12 cellular contexts compared by ENCODE assay signal in the genomic region with DNA sequence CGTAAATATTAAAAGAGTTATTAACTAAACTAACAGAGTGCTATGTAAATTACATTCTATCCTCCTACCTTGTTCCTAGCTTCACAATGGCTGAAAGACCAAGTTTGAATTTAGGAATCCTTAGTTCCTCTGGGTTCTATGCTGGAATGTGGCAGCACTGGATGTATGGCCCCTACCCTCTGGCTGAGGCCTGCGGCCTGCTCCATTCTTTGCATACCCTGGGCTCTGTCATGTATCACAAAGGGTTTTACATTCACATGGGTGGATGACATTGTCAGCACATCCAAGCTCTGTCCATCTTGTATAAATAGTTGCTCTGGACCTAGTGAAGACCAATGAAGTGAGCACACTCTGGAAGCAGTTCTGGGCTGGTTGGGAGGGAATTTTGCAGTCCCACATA. TPM values are rescaled to one million over a fixed set of nuclear protein-coding genes. Genes with fewer than 3 reads are reported as not detected.
DNase-seq lines count a peak whose midpoint lies in the region; ATAC-seq and TF ChIP-seq lines count a peak whose summit lies in the region.
"Had no signal": no experiment of that assay in that cellular context is flagged by ENCODE, and none has a peak within 500 bp of the region (broad histone marks: within the 10 kb centered on the region; RNA-seq: fewer than 3 reads in every experiment).

No MANE protein-coding gene starts in this region.

- CTCF ChIA-PET in activated CD4-positive, alpha-beta memory T cell treated with anti-CD3 and anti-CD28 coated beads, Interleukin-2, amount 10 ng/mL, durations not matched to agents 7 days and 5 days (lab: Charles Lee): no interaction called here

- no peak overlapping the region for H3K23ac ChIP-seq in mesendoderm (ENCODE audit: low read length)

- no peaks in the 10 kb centered on the region for H3K79me2 ChIP-seq in mesendoderm (ENCODE audit: control insufficient read depth, insufficient read depth, low read length)

- no peaks in the 10 kb centered on the region for H3K4me1 Mint-ChIP-seq in activated CD4-positive, alpha-beta memory T cell treated with anti-CD3 and anti-CD28 coated beads, Interleukin-2, amount 10 ng/mL, durations not matched to agents 7 days and 5 days
- no peaks in the 10 kb centered on the region for H3K4me1 Mint-ChIP-seq in type B pancreatic cell (ENCODE audit: unreplicated experiment)
- H3K4me1 Mint-ChIP-seq: B cell; CD4-positive, alpha-beta memory T cell had no signal

- H3K9ac ChIP-seq in mesendoderm (ENCODE audit: low read length): no peak overlapping the region

- H3K27me3 ChIP-seq in mesendoderm (ENCODE audit: insufficient read depth, low read length, poor library complexity) (no peaks in the 10 kb centered on the region), adrenal gland (no peaks in the 10 kb centered on the region)

- no peak overlapping the region for H3K4me3 Mint-ChIP-seq in activated CD4-positive, alpha-beta memory T cell treated with anti-CD3 and anti-CD28 coated beads, Interleukin-2, amount 10 ng/mL, durations not matched to agents 7 days and 5 days
- no peak overlapping the region for H3K4me3 Mint-ChIP-seq in type B pancreatic cell
- H3K4me3 Mint-ChIP-seq: B cell; CD4-positive, alpha-beta memory T cell had no signal

- H2BK15ac ChIP-seq in mesendoderm (replicated peaks; ENCODE audit: low read depth): no peak overlapping the region

- no peaks in the 10 kb centered on the region for H3K9me3 ChIP-seq in adrenal gland (replicated peaks in 1 of 3)

- TF ChIP-seq POLR2A in adrenal gland (IDR thresholded peaks at IDR 0.05): no peak

- H3K9me3 Mint-ChIP-seq in activated CD4-positive, alpha-beta memory T cell treated with anti-CD3 and anti-CD28 coated beads, Interleukin-2, amount 10 ng/mL, durations not matched to agents 7 days and 5 days: no peaks in the 10 kb centered on the region
- no peaks in the 10 kb centered on the region for H3K9me3 Mint-ChIP-seq in type B pancreatic cell

- no peak overlapping the region for H4K8ac ChIP-seq in mesendoderm (ENCODE audit: low read depth, low read length)

- WGBS in mesendoderm (ENCODE audit: extremely low coverage, insufficient coverage, low lambda C conversion rate): no CpG with 5 or more reads among the region's 2 CpGs
- 82 to 92% (median 90%) methylated on average over 2 of the region's 2 CpGs for WGBS in adrenal gland, 4 donors

- H2BK5ac ChIP-seq in mesendoderm (ENCODE audit: low read length): no peak overlapping the region

- H4K5ac ChIP-seq in mesendoderm (ENCODE audit: low read length): no peak overlapping the region

- no peaks in the 10 kb centered on the region for H3K79me1 ChIP-seq in mesendoderm (ENCODE audit: low read length)

- no peak overlapping the region for H3K56ac ChIP-seq in mesendoderm (ENCODE audit: low read length)

- no peak overlapping the region for H3K27ac Mint-ChIP-seq in activated CD4-positive, alpha-beta memory T cell treated with anti-CD3 and anti-CD28 coated beads, Interleukin-2, amount 10 ng/mL, durations not matched to agents 7 days and 5 days
- H3K27ac Mint-ChIP-seq in type B pancreatic cell: no peak overlapping the region
- H3K27ac Mint-ChIP-seq: B cell; CD4-positive, alpha-beta memory T cell had no signal

- H3K36me3 Mint-ChIP-seq in activated CD4-positive, alpha-beta memory T cell treated with anti-CD3 and anti-CD28 coated beads, Interleukin-2, amount 10 ng/mL, durations not matched to agents 7 days and 5 days (ENCODE audit: low read depth): no peaks in the 10 kb centered on the region
- H3K36me3 Mint-ChIP-seq in type B pancreatic cell: no peaks in the 10 kb centered on the region
- H3K36me3 Mint-ChIP-seq: CD4-positive, alpha-beta memory T cell had no signal

- peaks cover 16% of the 10 kb centered on the region for H3K27me3 Mint-ChIP-seq in activated CD4-positive, alpha-beta memory T cell treated with anti-CD3 and anti-CD28 coated beads, Interleukin-2, amount 10 ng/mL, durations not matched to agents 7 days and 5 days
- no peaks in the 10 kb centered on the region for H3K27me3 Mint-ChIP-seq in type B pancreatic cell

- DNase-seq in HK-2 (ENCODE audit: unreplicated experiment): peak; percentile 2
- peak; percentile 5 for DNase-seq in glomerular visceral epithelial cell (ENCODE audit: extremely low spot score)
- DNase-seq in mesendoderm: peak; percentile 18
- DNase-seq in activated CD4-positive, alpha-beta memory T cell treated with anti-CD3 and anti-CD28 coated beads, Interleukin-2, amount 10 ng/mL, durations not matched to agents 7 days and 5 days: no peak
- DNase-seq in adrenal gland: no peak
- DNase-seq in type B pancreatic cell (ENCODE audit: extremely low spot score, unreplicated experiment): no peak
- DNase-seq: C1 segment of cervical spinal cord; CD4-positive, alpha-beta memory T cell; DMS79; IMR-90 had no signal

- no peak overlapping the region for H3K18ac ChIP-seq in mesendoderm (ENCODE audit: low read length)

- H3K4me1 ChIP-seq in mesendoderm (ENCODE audit: control insufficient read depth, low read depth, low read length): no peaks in the 10 kb centered on the region
- peaks cover 0 to 4% of the 10 kb centered on the region in 2 donors for H3K4me1 ChIP-seq in adrenal gland (replicated peaks in 1 of 2)

- H3K36me3 ChIP-seq in mesendoderm (ENCODE audit: control insufficient read depth, insufficient read depth, low read length) (no peaks in the 10 kb centered on the region), adrenal gland (replicated peaks in 1 of 2) (no peaks in the 10 kb centered on the region)

- intact Hi-C loops in adrenal gland (cut with DNase I): no loop called here

- H3K4me2 ChIP-seq in mesendoderm (ENCODE audit: low read length): no peak overlapping the region

- POLR2A ChIA-PET in activated CD4-positive, alpha-beta memory T cell treated with anti-CD3 and anti-CD28 coated beads, Interleukin-2, amount 10 ng/mL, durations not matched to agents 7 days and 5 days (lab: Charles Lee): no interaction called here

- no peak overlapping the region for H2BK120ac ChIP-seq in mesendoderm (ENCODE audit: low read depth, low read length)

- ATAC-seq in GM21619 (IDR thresholded peaks at IDR 0.05; ENCODE audit: unreplicated experiment): no peak

- H3K4ac ChIP-seq in mesendoderm (ENCODE audit: low read depth, low read length): no peak overlapping the region

- H3K4me3 ChIP-seq in mesendoderm (ENCODE audit: low read length) (no peak overlapping the region), adrenal gland (no peak overlapping the region)

- H3K27ac ChIP-seq in mesendoderm (ENCODE audit: low read depth, low read length) (no peak overlapping the region), adrenal gland (no peak overlapping the region)

- no peak for TF ChIP-seq CTCF in adrenal gland (IDR thresholded peaks at IDR 0.05)
- no peak for TF ChIP-seq CTCF in type B pancreatic cell (conservative IDR thresholded peaks at IDR 0.05)

- no peak overlapping the region for H2AK5ac ChIP-seq in mesendoderm (ENCODE audit: low read length)

RNA-seq across cellular contexts. Expression of a gene that starts 54.5 kb away (rescaled TPM):
- polyA plus RNA-seq in mesendoderm (2013, experiment 1 of 2): 29.0 TPM
- polyA plus RNA-seq in mesendoderm (2013, experiment 2 of 2): 28.8 TPM
- total RNA-seq in activated CD4-positive, alpha-beta memory T cell treated with anti-CD3 and anti-CD28 coated beads, Interleukin-2, amount 10 ng/mL, durations not matched to agents 7 days and 5 days: 10 to 100 TPM; 33.9 to 36.9 TPM
- total RNA-seq in adrenal gland: 10 to 100 TPM; 27.7 to 49.2 (median 39.8) TPM
- polyA plus RNA-seq in adrenal gland: 10 to 100 TPM; 13.8 to 42.8 (median 16.3) TPM
- total RNA-seq in type B pancreatic cell (ENCODE audit: low replicate concordance): 46.0 and 54.0 TPM in 2 replicates

RNA-seq across cellular contexts. Expression of a gene that starts 54.9 kb away (rescaled TPM):
- polyA plus RNA-seq in mesendoderm (2013, experiment 1 of 2): 1.3 TPM
- polyA plus RNA-seq in mesendoderm (2013, experiment 2 of 2): 1.1 TPM
- total RNA-seq in activated CD4-positive, alpha-beta memory T cell treated with anti-CD3 and anti-CD28 coated beads, Interleukin-2, amount 10 ng/mL, durations not matched to agents 7 days and 5 days: 10 to 100 TPM in 1 of 2 experiments, 1 to 10 TPM in 1; 9.2 to 11.6 TPM
- total RNA-seq in adrenal gland: 10 to 100 TPM in 3 of 8 donors, 1 to 10 TPM in 4, under 1 TPM in 1; 0.97 to 13.3 (median 5.6) TPM
- 1 to 10 TPM; 3.6 to 7.2 (median 4.0) TPM for polyA plus RNA-seq in adrenal gland
- total RNA-seq in type B pancreatic cell (ENCODE audit: low replicate concordance): 2.9 and 8.6 TPM in 2 replicates

Comparison
In these comparisons a context has a peak if more than half of its experiments do, and no peak if none do; other contexts are left out.
1. DNase-seq: peak in HK-2 (single experiment), glomerular visceral epithelial cell (single experiment) and mesendoderm (single experiment); none in activated CD4-positive, alpha-beta memory T cell treated with anti-CD3 and anti-CD28 coated beads, Interleukin-2, amount 10 ng/mL, durations not matched to agents 7 days and 5 days (single experiment), adrenal gland (0 of 7) and type B pancreatic cell (single experiment).